In the genomic region with DNA sequence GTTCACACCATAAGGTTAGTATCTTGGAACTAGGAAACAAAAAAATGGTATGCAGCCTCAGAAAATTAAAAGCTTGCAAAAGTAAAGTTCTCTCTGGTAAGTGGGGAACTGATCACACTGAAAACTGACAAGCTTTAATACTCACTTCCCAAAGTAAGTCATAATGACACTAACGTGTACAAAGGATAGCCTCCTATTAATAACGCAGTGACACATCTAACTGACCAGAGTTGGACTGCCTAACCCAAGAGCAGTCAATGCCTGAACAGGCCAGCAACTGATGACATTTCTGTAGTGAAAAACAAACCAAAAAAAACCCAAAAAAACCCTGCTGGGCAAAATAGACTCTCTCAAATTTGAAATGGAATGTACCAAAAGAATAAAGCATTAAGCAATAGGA, we compare ENCODE assay signal across 16 cellular contexts. TPM values are rescaled to one million over a fixed set of nuclear protein-coding genes. Genes with fewer than 3 reads are reported as not detected.
A peak's percentile ranks its signal among the peaks of the same experiment; 100 is the strongest.
DNase-seq lines count a peak whose midpoint lies in the region; ATAC-seq and TF ChIP-seq lines count a peak whose summit lies in the region.
"Had no signal": no experiment of that assay in that cellular context is flagged by ENCODE, and none has a peak within 500 bp of the region (broad histone marks: within the 10 kb centered on the region; RNA-seq: fewer than 3 reads in every experiment).

No MANE protein-coding gene starts in this region.

- no peaks in the 10 kb centered on the region for H3K27me3 ChIP-seq in heart left ventricle
- H3K27me3 ChIP-seq in PC-3 (ENCODE audit: low read length), result no peaks in the 10 kb centered on the region
- no peaks in the 10 kb centered on the region for H3K27me3 ChIP-seq in naive thymus-derived CD4-positive, alpha-beta T cell (ENCODE audit: control insufficient read depth in 2 of 2, insufficient read depth in 2 of 2, low read length in 2 of 2)
- no peaks in the 10 kb centered on the region for H3K27me3 ChIP-seq in upper lobe of right lung
- H3K27me3 ChIP-seq: SJSA1 had no signal

- peak overlapping the region; percentile 61 for H3K27ac Mint-ChIP-seq in stimulated activated memory B cell treated with anti-CD40 and anti-IgM and Interleukin-4, amounts not matched to agents 10 μg/mL and 1 μg/mL and 100 μg/mL, for 72 hours
- peak overlapping the region in 1 of 9 donors; percentile 32 for H3K27ac Mint-ChIP-seq in naive thymus-derived CD4-positive, alpha-beta T cell
- H3K27ac Mint-ChIP-seq: CD14-positive monocyte had no signal

- no peaks in the 10 kb centered on the region for H3K27me3 Mint-ChIP-seq in stimulated activated memory B cell treated with anti-CD40 and anti-IgM and Interleukin-4, amounts not matched to agents 10 μg/mL and 1 μg/mL and 100 μg/mL, for 72 hours
- H3K27me3 Mint-ChIP-seq in naive thymus-derived CD4-positive, alpha-beta T cell, result no peaks in the 10 kb centered on the region

- peaks cover 44% of the 10 kb centered on the region for H3K36me3 Mint-ChIP-seq in stimulated activated memory B cell treated with anti-CD40 and anti-IgM and Interleukin-4, amounts not matched to agents 10 μg/mL and 1 μg/mL and 100 μg/mL, for 72 hours
- peaks cover 12 to 49% (median 45%) of the 10 kb centered on the region in 5 donors for H3K36me3 Mint-ChIP-seq in naive thymus-derived CD4-positive, alpha-beta T cell

- peak overlapping the region in 1 of 12 donors; percentile 46 for H3K27ac ChIP-seq in heart left ventricle
- H3K27ac ChIP-seq in PC-3 (ENCODE audit: low read length), result no peak overlapping the region
- H3K27ac ChIP-seq in naive thymus-derived CD4-positive, alpha-beta T cell (ENCODE audit: low read depth, low read length), result no peak overlapping the region
- no peak overlapping the region for H3K27ac ChIP-seq in upper lobe of right lung
- H3K27ac ChIP-seq: SJSA1 had no signal

- intact Hi-C loops in heart left ventricle (cut with DNase I), result no loop called here
- intact Hi-C loops in Right ventricle myocardium inferior (cut with DNase I), result no loop called here
- intact Hi-C loops in PC-3 (cut with micrococcal nuclease), result no loop called here
- intact Hi-C loops in naive thymus-derived CD4-positive, alpha-beta T cell (cut with micrococcal nuclease), result no loop called here
- intact Hi-C loops in mucosa of descending colon (cut with DNase I, micrococcal nuclease), result no loop called here
- intact Hi-C loops in upper lobe of right lung (cut with DNase I), result no loop called here

- H2AFZ ChIP-seq in PC-3 (ENCODE audit: low read length), result no peak overlapping the region

- peaks cover 27% of the 10 kb centered on the region for H3K4me1 Mint-ChIP-seq in stimulated activated memory B cell treated with anti-CD40 and anti-IgM and Interleukin-4, amounts not matched to agents 10 μg/mL and 1 μg/mL and 100 μg/mL, for 72 hours
- H3K4me1 Mint-ChIP-seq in naive thymus-derived CD4-positive, alpha-beta T cell, result peaks cover 0 to 50% (median 34%) of the 10 kb centered on the region in 7 donors

- H4K20me1 ChIP-seq in PC-3 (ENCODE audit: low read length), result peaks cover 21% of the 10 kb centered on the region

- peaks cover 0 to 10% (median 1%) of the 10 kb centered on the region in 12 donors for H3K4me1 ChIP-seq in heart left ventricle
- H3K4me1 ChIP-seq in PC-3 (ENCODE audit: insufficient read depth, low read length), result peaks cover 15% of the 10 kb centered on the region
- H3K4me1 ChIP-seq in naive thymus-derived CD4-positive, alpha-beta T cell (ENCODE audit: control insufficient read depth in 2 of 2, insufficient read depth in 2 of 2, low read length in 2 of 2), result peaks cover 3% of the 10 kb centered on the region in 2 donors
- H3K4me1 ChIP-seq in mucosa of descending colon (ENCODE audit: low read depth), result no peaks in the 10 kb centered on the region
- no peaks in the 10 kb centered on the region for H3K4me1 ChIP-seq in upper lobe of right lung
- H3K4me1 ChIP-seq: SJSA1 had no signal

- CTCF ChIA-PET in PC-3 (lab: Charles Lee), result no interaction called here
- CTCF ChIA-PET in naive thymus-derived CD4-positive, alpha-beta T cell (lab: Charles Lee), result no interaction called here

- H3K9me3 ChIP-seq in heart left ventricle, result peaks cover 0 to 44% (median 11%) of the 10 kb centered on the region in 12 donors
- H3K9me3 ChIP-seq in PC-3 (ENCODE audit: low read length), result no peaks in the 10 kb centered on the region
- H3K9me3 ChIP-seq in naive thymus-derived CD4-positive, alpha-beta T cell (ENCODE audit: control insufficient read depth in 2 of 3, low read length in 3 of 3), result peaks cover 0 to 16% (median 6%) of the 10 kb centered on the region in 3 experiments
- H3K9me3 ChIP-seq in mucosa of descending colon, result peaks cover 12% of the 10 kb centered on the region
- peaks cover 8% of the 10 kb centered on the region for H3K9me3 ChIP-seq in upper lobe of right lung
- H3K9me3 ChIP-seq: SJSA1 had no signal

- no peak for TF ChIP-seq POLR2A in heart left ventricle (IDR thresholded peaks at IDR 0.05)

- H3K4me3 ChIP-seq in heart left ventricle, result no peak overlapping the region
- no peak overlapping the region for H3K4me3 ChIP-seq in PC-3 (ENCODE audit: low read length)
- H3K4me3 ChIP-seq in naive thymus-derived CD4-positive, alpha-beta T cell (ENCODE audit: low read length), result no peak overlapping the region
- no peak overlapping the region for H3K4me3 ChIP-seq in mucosa of descending colon
- H3K4me3 ChIP-seq in upper lobe of right lung, result no peak overlapping the region
- H3K4me3 ChIP-seq: SJSA1 had no signal

- no peak overlapping the region for H3K9ac ChIP-seq in PC-3 (ENCODE audit: low read length)

- H3K4me3 Mint-ChIP-seq in stimulated activated memory B cell treated with anti-CD40 and anti-IgM and Interleukin-4, amounts not matched to agents 10 μg/mL and 1 μg/mL and 100 μg/mL, for 72 hours, result no peak overlapping the region
- peak overlapping the region in 2 of 10 donors; percentile 22 to 24 for H3K4me3 Mint-ChIP-seq in naive thymus-derived CD4-positive, alpha-beta T cell
- H3K4me3 Mint-ChIP-seq: CD14-positive monocyte had no signal

- H3K36me3 ChIP-seq in heart left ventricle, result peaks cover 0 to 2% (median 0%) of the 10 kb centered on the region in 9 donors
- H3K36me3 ChIP-seq in PC-3 (ENCODE audit: low read depth, low read length), result peaks cover 5% of the 10 kb centered on the region
- peaks cover 0 to 18% (median 0%) of the 10 kb centered on the region in 3 experiments for H3K36me3 ChIP-seq in naive thymus-derived CD4-positive, alpha-beta T cell (ENCODE audit: control insufficient read depth in 2 of 3, insufficient read depth in 3 of 3, low read length in 3 of 3)
- H3K36me3 ChIP-seq in mucosa of descending colon (ENCODE audit: low read depth), result no peaks in the 10 kb centered on the region
- no peaks in the 10 kb centered on the region for H3K36me3 ChIP-seq in upper lobe of right lung

- H3K9me2 ChIP-seq in PC-3 (replicated peaks; ENCODE audit: low read length), result no peaks in the 10 kb centered on the region

- H3K4me2 ChIP-seq in PC-3 (ENCODE audit: low read length), result 0 out of 2 replicates have a peak overlapping the region, but pooled peaks have one; percentile 26

- peaks cover 76% of the 10 kb centered on the region for H3K79me2 ChIP-seq in PC-3 (ENCODE audit: low read length)

- no peaks in the 10 kb centered on the region for H3F3A ChIP-seq in PC-3 (ENCODE audit: low read length, unreplicated experiment)

- DNase-seq in heart left ventricle (no peak), Right ventricle myocardium inferior (ENCODE audit: missing footprints) (no peak), PC-3 (no peak), fibroblast of peridontal ligament (ENCODE audit: extremely low read depth) (peak; percentile 4), mucosa of descending colon (no peak), upper lobe of right lung (no peak)
- no peak for DNase-seq in naive thymus-derived CD4-positive, alpha-beta T cell
- DNase-seq: COR-L47, DMS53, GOT3, NCI-H1092, NCI-H1694, NCI-H774 had no signal

- POLR2A ChIA-PET in PC-3 (lab: Charles Lee; ENCODE audit: unreplicated experiment), result no interaction called here
- POLR2A ChIA-PET in naive thymus-derived CD4-positive, alpha-beta T cell (lab: Charles Lee), result no interaction called here

- ATAC-seq in heart left ventricle (peak; percentile 42 to 98 (median 81)), Right ventricle myocardium inferior (no peak), PC-3 (peak; percentile 22; the same call in 1 of the 2 replicates), mucosa of descending colon (no peak), upper lobe of right lung (no peak)
- peak; percentile 68 for ATAC-seq in stimulated activated memory B cell treated with anti-CD40 and anti-IgM and Interleukin-4, amounts not matched to agents 10 μg/mL and 1 μg/mL and 100 μg/mL, for 72 hours
- ATAC-seq in naive thymus-derived CD4-positive, alpha-beta T cell, result no peak

- peaks cover 12% of the 10 kb centered on the region for H3K9me3 Mint-ChIP-seq in stimulated activated memory B cell treated with anti-CD40 and anti-IgM and Interleukin-4, amounts not matched to agents 10 μg/mL and 1 μg/mL and 100 μg/mL, for 72 hours
- H3K9me3 Mint-ChIP-seq in naive thymus-derived CD4-positive, alpha-beta T cell, result peaks cover 3 to 49% (median 24%) of the 10 kb centered on the region in 11 donors

- BruUV-seq in PC-3 (replicated peaks; lab: Mats Ljungman, UMichigan), result no TSS peak

- 68 to 76% (median 70%) methylated on average over 2 of the region's 2 CpGs for WGBS in heart left ventricle, 4 donors

- TF ChIP-seq CTCF in heart left ventricle (IDR thresholded peaks at IDR 0.05), result no peak
- no peak for TF ChIP-seq CTCF in PC-3 (conservative IDR thresholded peaks at IDR 0.05; ENCODE audit: low read depth, low read length)
- TF ChIP-seq CTCF in mucosa of descending colon (IDR thresholded peaks at IDR 0.05), result no peak
- no peak for TF ChIP-seq CTCF in upper lobe of right lung (IDR thresholded peaks at IDR 0.05)

RNA-seq across cellular contexts. Expression of a gene that starts 30.7 kb away (rescaled TPM):
- total RNA-seq in heart left ventricle (10 to 100 TPM; 19.8 to 52.8 (median 41.4) TPM), Right ventricle myocardium inferior (33.0 TPM), PC-3 (2014; rRNA removed) (19.5 and 34.7 TPM in 2 replicates), mucosa of descending colon (10 to 100 TPM; 33.8 to 53.6 (median 43.8) TPM), upper lobe of right lung (42.3 TPM)
- 10 to 100 TPM in 1 of 2 donors, 1 to 10 TPM in 1; 6.5 to 16.2 TPM for polyA plus RNA-seq in heart left ventricle
- total RNA-seq in naive thymus-derived CD4-positive, alpha-beta T cell, result 100 to 1,000 TPM in 3 of 5 experiments, 10 to 100 TPM in 2; 46.3 to 132 (median 109) TPM
- polyA plus RNA-seq in naive thymus-derived CD4-positive, alpha-beta T cell, result 10 to 100 TPM; 63.5 to 79.3 TPM

Comparison
In these comparisons a context has a peak if more than half of its experiments do, and no peak if none do; other contexts are left out.
1. ATAC-seq: peak in heart left ventricle (4 of 4), PC-3 (single experiment) and stimulated activated memory B cell treated with anti-CD40 and anti-IgM and Interleukin-4, amounts not matched to agents 10 μg/mL and 1 μg/mL and 100 μg/mL, for 72 hours (single experiment); none in Right ventricle myocardium inferior (single experiment), naive thymus-derived CD4-positive, alpha-beta T cell (single experiment), mucosa of descending colon (single experiment) and upper lobe of right lung (single experiment).